Comparison of ENCODE assay signal across 16 cellular contexts in the genomic region with DNA sequence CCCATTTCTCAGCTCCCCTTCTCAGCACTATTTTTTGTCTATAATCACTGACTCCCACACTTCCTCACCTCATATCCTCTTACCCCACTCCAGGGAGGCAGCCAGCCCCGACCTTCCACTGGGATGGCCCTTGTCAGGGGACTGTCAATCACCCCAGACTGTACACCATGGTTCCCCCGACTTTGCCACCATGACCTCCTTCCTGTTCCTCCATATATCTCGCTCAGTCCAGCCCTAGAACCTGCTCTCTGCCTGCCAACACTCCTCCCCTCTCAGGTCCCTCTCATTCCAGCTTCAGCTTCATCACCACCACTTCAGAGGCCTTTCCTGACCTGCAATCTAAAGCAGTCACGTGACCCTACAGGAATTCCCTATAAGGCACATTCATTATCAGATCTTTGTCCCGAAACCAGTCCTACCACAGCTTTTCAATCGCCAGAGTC. TPM values are rescaled to one million over a fixed set of nuclear protein-coding genes. Genes with fewer than 3 reads are reported as not detected.
DNase-seq lines count a peak whose midpoint lies in the region; ATAC-seq and TF ChIP-seq lines count a peak whose summit lies in the region.
"Had no signal": no experiment of that assay in that cellular context is flagged by ENCODE, and none has a peak within 500 bp of the region (broad histone marks: within the 10 kb centered on the region; RNA-seq: fewer than 3 reads in every experiment).

No MANE protein-coding gene starts in this region.

- no peaks in the 10 kb centered on the region for H3K27me3 Mint-ChIP-seq in activated naive CD4-positive, alpha-beta T cell treated with anti-CD3 and anti-CD28 coated beads, Interleukin-2, amount 50 U/mL, for 24 hours
- no peaks in the 10 kb centered on the region for H3K27me3 Mint-ChIP-seq in activated naive CD8-positive, alpha-beta T cell treated with anti-CD3 and anti-CD28 coated beads, Interleukin-2, amount 10 ng/mL, durations not matched to agents 7 days and 5 days
- no peaks in the 10 kb centered on the region for H3K27me3 Mint-ChIP-seq in progenitor cell of endocrine pancreas
- H3K27me3 Mint-ChIP-seq: activated T-cell treated with anti-CD3 and anti-CD28 coated beads, Interleukin-2, amount 50 U/mL, for 24 hours had no signal

- H3K4me3 Mint-ChIP-seq in activated naive CD4-positive, alpha-beta T cell treated with anti-CD3 and anti-CD28 coated beads, Interleukin-2, amount 50 U/mL, for 24 hours, result no peak overlapping the region
- no peak overlapping the region for H3K4me3 Mint-ChIP-seq in activated naive CD8-positive, alpha-beta T cell treated with anti-CD3 and anti-CD28 coated beads, Interleukin-2, amount 10 ng/mL, durations not matched to agents 7 days and 5 days
- no peak overlapping the region for H3K4me3 Mint-ChIP-seq in progenitor cell of endocrine pancreas (ENCODE audit: low read depth)
- H3K4me3 Mint-ChIP-seq: activated T-cell treated with anti-CD3 and anti-CD28 coated beads, Interleukin-2, amount 50 U/mL, for 24 hours had no signal

- no peak for TF ChIP-seq CTCF in progenitor cell of endocrine pancreas (IDR thresholded peaks at IDR 0.05; ENCODE audit: unreplicated experiment)

- no peaks in the 10 kb centered on the region for H3K4me1 Mint-ChIP-seq in activated naive CD4-positive, alpha-beta T cell treated with anti-CD3 and anti-CD28 coated beads, Interleukin-2, amount 50 U/mL, for 24 hours
- H3K4me1 Mint-ChIP-seq in activated naive CD8-positive, alpha-beta T cell treated with anti-CD3 and anti-CD28 coated beads, Interleukin-2, amount 10 ng/mL, durations not matched to agents 7 days and 5 days, result peaks cover 4% of the 10 kb centered on the region
- peaks cover 7% of the 10 kb centered on the region for H3K4me1 Mint-ChIP-seq in progenitor cell of endocrine pancreas (ENCODE audit: low read depth)

- no peak for DNase-seq in activated naive CD4-positive, alpha-beta T cell treated with Interleukin-2 at 50 U/mL for 16 hours
- no peak for DNase-seq in activated naive CD8-positive, alpha-beta T cell treated with anti-CD3 and anti-CD28 coated beads, Interleukin-2, amount 10 ng/mL, durations not matched to agents 7 days and 5 days
- DNase-seq in progenitor cell of endocrine pancreas (ENCODE audit: low spot score, unreplicated experiment) (no peak), DMS114 treated with DMSO at 0.1 percent for 48 hours (lab: John Stamatoyannopoulos, UW; ENCODE audit: unreplicated experiment) (no peak)
- DNase-seq: activated CD4-positive, CD25-positive, alpha-beta regulatory T cell treated with anti-CD3 and anti-CD28 coated beads, Interleukin-2, amount 50 U/mL, for 72 hours; activated T-cell treated with anti-CD3 and anti-CD28 coated beads, Interleukin-2, amount 50 U/mL, for 24 hours; GF-D8; NCI-H1417; NCI-H2171 treated with DMSO at 0.1 percent for 48 hours; right lobe of liver; T-helper 1 cell; tibial artery had no signal

- POLR2A ChIA-PET in activated naive CD8-positive, alpha-beta T cell treated with anti-CD3 and anti-CD28 coated beads, Interleukin-2, amount 10 ng/mL, durations not matched to agents 7 days and 5 days (lab: Charles Lee), result interaction anchor here (0.8 kb wide), 1 partner anchor 18 kb away, joined by 3 read pairs; no protein-coding TSS in a partner anchor

- no peaks in the 10 kb centered on the region for H3K9me3 Mint-ChIP-seq in activated naive CD4-positive, alpha-beta T cell treated with anti-CD3 and anti-CD28 coated beads, Interleukin-2, amount 50 U/mL, for 24 hours
- no peaks in the 10 kb centered on the region for H3K9me3 Mint-ChIP-seq in activated naive CD8-positive, alpha-beta T cell treated with anti-CD3 and anti-CD28 coated beads, Interleukin-2, amount 10 ng/mL, durations not matched to agents 7 days and 5 days
- H3K9me3 Mint-ChIP-seq in progenitor cell of endocrine pancreas (ENCODE audit: low read depth), result no peaks in the 10 kb centered on the region
- H3K9me3 Mint-ChIP-seq: activated T-cell treated with anti-CD3 and anti-CD28 coated beads, Interleukin-2, amount 50 U/mL, for 24 hours had no signal

- no peak for ATAC-seq in activated naive CD8-positive, alpha-beta T cell treated with anti-CD3 and anti-CD28 coated beads, Interleukin-2, amount 10 ng/mL, durations not matched to agents 7 days and 5 days (ENCODE audit: low read depth)
- no peak for ATAC-seq in HG03378 (IDR thresholded peaks at IDR 0.05; ENCODE audit: unreplicated experiment)

- peaks cover 10% of the 10 kb centered on the region for H3K36me3 Mint-ChIP-seq in activated naive CD4-positive, alpha-beta T cell treated with anti-CD3 and anti-CD28 coated beads, Interleukin-2, amount 50 U/mL, for 24 hours
- H3K36me3 Mint-ChIP-seq in activated naive CD8-positive, alpha-beta T cell treated with anti-CD3 and anti-CD28 coated beads, Interleukin-2, amount 10 ng/mL, durations not matched to agents 7 days and 5 days, result peaks cover 22% of the 10 kb centered on the region
- H3K36me3 Mint-ChIP-seq in progenitor cell of endocrine pancreas (ENCODE audit: insufficient read depth), result peaks cover 12% of the 10 kb centered on the region

- H3K27ac Mint-ChIP-seq in activated naive CD4-positive, alpha-beta T cell treated with anti-CD3 and anti-CD28 coated beads, Interleukin-2, amount 50 U/mL, for 24 hours, result peak overlapping the region; percentile 0
- peak overlapping the region; percentile 11 for H3K27ac Mint-ChIP-seq in activated naive CD8-positive, alpha-beta T cell treated with anti-CD3 and anti-CD28 coated beads, Interleukin-2, amount 10 ng/mL, durations not matched to agents 7 days and 5 days
- H3K27ac Mint-ChIP-seq in progenitor cell of endocrine pancreas, result peak overlapping the region; percentile 71
- H3K27ac Mint-ChIP-seq: activated T-cell treated with anti-CD3 and anti-CD28 coated beads, Interleukin-2, amount 50 U/mL, for 24 hours had no signal

RNA-seq across cellular contexts. Expression of gene PRPF19, which starts 16.5 kb away (rescaled TPM):
- total RNA-seq in activated naive CD8-positive, alpha-beta T cell treated with anti-CD3 and anti-CD28 coated beads, Interleukin-2, amount 10 ng/mL, durations not matched to agents 7 days and 5 days, result 100 to 1,000 TPM in 1 of 2 experiments, 10 to 100 TPM in 1; 97.7 to 103 TPM
- 102 and 111 TPM in 2 replicates for total RNA-seq in progenitor cell of endocrine pancreas

RNA-seq across cellular contexts. Expression of gene ZP1, which starts 22.5 kb away (rescaled TPM):
- under 1 TPM; 0.44 to 0.60 TPM for total RNA-seq in activated naive CD8-positive, alpha-beta T cell treated with anti-CD3 and anti-CD28 coated beads, Interleukin-2, amount 10 ng/mL, durations not matched to agents 7 days and 5 days
- total RNA-seq in progenitor cell of endocrine pancreas, result not detected in 2 replicates
- total RNA-seq: epithelial cell of proximal tubule, glomerular endothelial cell, right lobe of liver had no signal

RNA-seq across cellular contexts. Expression of gene TMEM109, which starts 24.1 kb away (rescaled TPM):
- 100 to 1,000 TPM in 1 of 2 experiments, 10 to 100 TPM in 1; 97.8 to 102 TPM for total RNA-seq in activated naive CD8-positive, alpha-beta T cell treated with anti-CD3 and anti-CD28 coated beads, Interleukin-2, amount 10 ng/mL, durations not matched to agents 7 days and 5 days
- 45.7 and 48.7 TPM in 2 replicates for total RNA-seq in progenitor cell of endocrine pancreas

RNA-seq across cellular contexts. Expression of gene PTGDR2, which starts 34.1 kb away (rescaled TPM):
- 1 to 10 TPM; 2.5 to 2.9 TPM for total RNA-seq in activated naive CD8-positive, alpha-beta T cell treated with anti-CD3 and anti-CD28 coated beads, Interleukin-2, amount 10 ng/mL, durations not matched to agents 7 days and 5 days
- total RNA-seq in progenitor cell of endocrine pancreas, result 2.0 and 2.2 TPM in 2 replicates
- total RNA-seq: epithelial cell of proximal tubule, glomerular endothelial cell had no signal

RNA-seq across cellular contexts. Expression of gene TMEM132A, which starts 34.4 kb away (rescaled TPM):
- total RNA-seq in activated naive CD8-positive, alpha-beta T cell treated with anti-CD3 and anti-CD28 coated beads, Interleukin-2, amount 10 ng/mL, durations not matched to agents 7 days and 5 days, result 1 to 10 TPM in 1 of 2 experiments, under 1 TPM in 1; 0.80 to 1.3 TPM
- 261 and 292 TPM in 2 replicates for total RNA-seq in progenitor cell of endocrine pancreas

Comparison
In these comparisons a context has a peak if more than half of its experiments do, and no peak if none do; other contexts are left out.
1. H3K27ac Mint-ChIP-seq: peak in every context shown above with its lines; median percentile 71 in progenitor cell of endocrine pancreas; 11 in activated naive CD8-positive, alpha-beta T cell treated with anti-CD3 and anti-CD28 coated beads, Interleukin-2, amount 10 ng/mL, durations not matched to agents 7 days and 5 days; 0 in activated naive CD4-positive, alpha-beta T cell treated with anti-CD3 and anti-CD28 coated beads, Interleukin-2, amount 50 U/mL, for 24 hours.